In genomic region chr17:67068999-67069398, GRCh38 we compare ENCODE assay signal across 24 cellular contexts. TPM values are rescaled to one million over a fixed set of nuclear protein-coding genes. Genes with fewer than 3 reads are reported as not detected.
DNase-seq lines count a peak whose midpoint lies in the region; ATAC-seq, FAIRE-seq and TF ChIP-seq lines count a peak whose summit lies in the region.
"Had no signal": no experiment of that assay in that cellular context is flagged by ENCODE, and none has a peak within 500 bp of the region (broad histone marks: within the 10 kb centered on the region; RNA-seq: fewer than 3 reads in every experiment).

No MANE protein-coding gene starts in this region.

- peaks cover 6% of the 10 kb centered on the region for H3K36me3 Mint-ChIP-seq in activated CD8-positive, alpha-beta memory T cell treated with anti-CD3 and anti-CD28 coated beads, Interleukin-2, amount 10 ng/mL, durations not matched to agents 7 days and 5 days
- H3K36me3 Mint-ChIP-seq in activated CD8-positive, alpha-beta T cell treated with anti-CD3 and anti-CD28 coated beads, Interleukin-2, amount 10 ng/mL, durations not matched to agents 7 days and 5 days (ENCODE audit: low read depth), result peaks cover 14% of the 10 kb centered on the region

- no peaks in the 10 kb centered on the region for H3K9me3 Mint-ChIP-seq in activated CD8-positive, alpha-beta memory T cell treated with anti-CD3 and anti-CD28 coated beads, Interleukin-2, amount 10 ng/mL, durations not matched to agents 7 days and 5 days (ENCODE audit: low read depth)
- H3K9me3 Mint-ChIP-seq in activated CD8-positive, alpha-beta T cell treated with anti-CD3 and anti-CD28 coated beads, Interleukin-2, amount 10 ng/mL, durations not matched to agents 7 days and 5 days (ENCODE audit: insufficient read depth), result no peaks in the 10 kb centered on the region

- DNase-seq in D721Med (ENCODE audit: insufficient read length, low spot score) (no peak), NCI-H1105 (lab: John Stamatoyannopoulos, UW) (peak; percentile 4), NCI-H345 treated with DMSO at 0.1 percent for 48 hours (lab: John Stamatoyannopoulos, UW; ENCODE audit: unreplicated experiment) (peak; percentile 55), fibroblast of gingiva (ENCODE audit: low read depth) (peak; percentile 28), activated gamma-delta T cell (lab: John Stamatoyannopoulos, UW) (no peak)
- no peak for DNase-seq in activated CD8-positive, alpha-beta memory T cell treated with anti-CD3 and anti-CD28 coated beads, Interleukin-2, amount 10 ng/mL, durations not matched to agents 7 days and 5 days
- no peak for DNase-seq in activated CD8-positive, alpha-beta T cell treated with anti-CD3 and anti-CD28 coated beads, Interleukin-2, amount 10 ng/mL, durations not matched to agents 7 days and 5 days
- DNase-seq: activated CD4-positive, alpha-beta T cell treated with anti-CD3 and anti-CD28 coated beads, Interleukin-2, amount 50 U/mL, for 1 hour; activated T-cell treated with anti-CD3 and anti-CD28 coated beads, Interleukin-2, amount 50 U/mL, for 1 hour; brain microvascular endothelial cell; COR-L47; esophagus squamous epithelium; GOT3; pancreas; stimulated activated CD4-positive, alpha-beta T cell treated with anti-CD3 and anti-CD28 coated beads, Interleukin-4, amount 100 ng/mL, for 24 hours; stimulated activated CD8-positive, alpha-beta memory T cell treated with anti-CD3 and anti-CD28 coated beads, Interleukin-4, amount 100 ng/mL, for 48 hours; T1000 had no signal

- POLR2A ChIA-PET in activated CD8-positive, alpha-beta T cell treated with anti-CD3 and anti-CD28 coated beads, Interleukin-2, amount 10 ng/mL, durations not matched to agents 7 days and 5 days (lab: Charles Lee), result no interaction called here

- no peak for ATAC-seq in activated CD8-positive, alpha-beta memory T cell treated with anti-CD3 and anti-CD28 coated beads, Interleukin-2, amount 10 ng/mL, durations not matched to agents 7 days and 5 days
- no peak for ATAC-seq in activated CD8-positive, alpha-beta T cell treated with anti-CD3 and anti-CD28 coated beads, Interleukin-2, amount 10 ng/mL, durations not matched to agents 7 days and 5 days
- no peak for ATAC-seq in HG03457 (IDR thresholded peaks at IDR 0.05; ENCODE audit: unreplicated experiment)
- ATAC-seq: activated naive CD4-positive, alpha-beta T cell treated with anti-CD3 and anti-CD28 coated beads, Interleukin-2, amount 50 U/mL, for 72 hours; K562; pancreas had no signal

- TF ChIP-seq CTCF in D721Med (IDR thresholded peaks at IDR 0.05; ENCODE audit: insufficient read depth, missing control alignments), result no peak

- no peaks in the 10 kb centered on the region for H3K27me3 Mint-ChIP-seq in activated CD8-positive, alpha-beta memory T cell treated with anti-CD3 and anti-CD28 coated beads, Interleukin-2, amount 10 ng/mL, durations not matched to agents 7 days and 5 days
- no peaks in the 10 kb centered on the region for H3K27me3 Mint-ChIP-seq in activated CD8-positive, alpha-beta T cell treated with anti-CD3 and anti-CD28 coated beads, Interleukin-2, amount 10 ng/mL, durations not matched to agents 7 days and 5 days (ENCODE audit: low read depth)

- peak; percentile 89 for FAIRE-seq in D721Med (lab: Jason Lieb, UNC)
- FAIRE-seq: K562, pancreas had no signal

- CTCF ChIA-PET in activated CD8-positive, alpha-beta memory T cell treated with anti-CD3 and anti-CD28 coated beads, Interleukin-2, amount 10 ng/mL, durations not matched to agents 7 days and 5 days (lab: Charles Lee), result interaction anchor here (1.6 kb wide), 1 partner anchor 13 kb away, joined by 5 read pairs; no protein-coding TSS in a partner anchor
- CTCF ChIA-PET in activated CD8-positive, alpha-beta T cell treated with anti-CD3 and anti-CD28 coated beads, Interleukin-2, amount 10 ng/mL, durations not matched to agents 7 days and 5 days (lab: Charles Lee), result interaction anchor here (0.8 to 2.1 kb wide), 2 partner anchors 13 to 329 kb away, joined by 3 to 13 read pairs; no protein-coding TSS in a partner anchor

- no peak overlapping the region for H3K4me3 Mint-ChIP-seq in activated CD8-positive, alpha-beta memory T cell treated with anti-CD3 and anti-CD28 coated beads, Interleukin-2, amount 10 ng/mL, durations not matched to agents 7 days and 5 days
- H3K4me3 Mint-ChIP-seq in activated CD8-positive, alpha-beta T cell treated with anti-CD3 and anti-CD28 coated beads, Interleukin-2, amount 10 ng/mL, durations not matched to agents 7 days and 5 days, result no peak overlapping the region

- no peak overlapping the region for H3K27ac Mint-ChIP-seq in activated CD8-positive, alpha-beta memory T cell treated with anti-CD3 and anti-CD28 coated beads, Interleukin-2, amount 10 ng/mL, durations not matched to agents 7 days and 5 days
- no peak overlapping the region for H3K27ac Mint-ChIP-seq in activated CD8-positive, alpha-beta T cell treated with anti-CD3 and anti-CD28 coated beads, Interleukin-2, amount 10 ng/mL, durations not matched to agents 7 days and 5 days
- H3K27ac Mint-ChIP-seq: activated naive CD4-positive, alpha-beta T cell treated with anti-CD3 and anti-CD28 coated beads, Interleukin-2, amount 50 U/mL, for 72 hours had no signal

- no peaks in the 10 kb centered on the region for H3K4me1 Mint-ChIP-seq in activated CD8-positive, alpha-beta memory T cell treated with anti-CD3 and anti-CD28 coated beads, Interleukin-2, amount 10 ng/mL, durations not matched to agents 7 days and 5 days
- H3K4me1 Mint-ChIP-seq in activated CD8-positive, alpha-beta T cell treated with anti-CD3 and anti-CD28 coated beads, Interleukin-2, amount 10 ng/mL, durations not matched to agents 7 days and 5 days (ENCODE audit: low read depth), result no peaks in the 10 kb centered on the region

RNA-seq across cellular contexts. Expression of gene CACNG1, which starts 24.6 kb away (rescaled TPM):
- not detected for total RNA-seq in activated CD8-positive, alpha-beta memory T cell treated with anti-CD3 and anti-CD28 coated beads, Interleukin-2, amount 10 ng/mL, durations not matched to agents 7 days and 5 days
- total RNA-seq in activated CD8-positive, alpha-beta T cell treated with anti-CD3 and anti-CD28 coated beads, Interleukin-2, amount 10 ng/mL, durations not matched to agents 7 days and 5 days, result not detected
- total RNA-seq: activated naive CD4-positive, alpha-beta T cell treated with anti-CD3 and anti-CD28 coated beads, Interleukin-2, amount 50 U/mL, for 72 hours; dermis microvascular lymphatic vessel endothelial cell; esophagus squamous epithelium; K562; kidney epithelial cell; mononuclear cell; pancreas; SK-MEL-5 had no signal

Comparison
In these comparisons a context has a peak if more than half of its experiments do, and no peak if none do; other contexts are left out.
1. DNase-seq: peak in NCI-H1105 (single experiment), NCI-H345 treated with DMSO at 0.1 percent for 48 hours (single experiment) and fibroblast of gingiva (single experiment); none in D721Med (single experiment), activated CD8-positive, alpha-beta memory T cell treated with anti-CD3 and anti-CD28 coated beads, Interleukin-2, amount 10 ng/mL, durations not matched to agents 7 days and 5 days (single experiment), activated gamma-delta T cell (single experiment) and activated CD8-positive, alpha-beta T cell treated with anti-CD3 and anti-CD28 coated beads, Interleukin-2, amount 10 ng/mL, durations not matched to agents 7 days and 5 days (single experiment).